Comparison of ENCODE assay signal across 9 cellular contexts in genomic region chr22:36355894-36356293, GRCh38. TPM values are rescaled to one million over a fixed set of nuclear protein-coding genes. Genes with fewer than 3 reads are reported as not detected.
DNase-seq lines count a peak whose midpoint lies in the region; ATAC-seq, FAIRE-seq and TF ChIP-seq lines count a peak whose summit lies in the region.
"Had no signal": no experiment of that assay in that cellular context is flagged by ENCODE, and none has a peak within 500 bp of the region (broad histone marks: within the 10 kb centered on the region; RNA-seq: fewer than 3 reads in every experiment).

No MANE protein-coding gene starts in this region.

- H3K36me3 Mint-ChIP-seq in activated T-cell treated with anti-CD3 and anti-CD28 coated beads, Interleukin-2, amount 50 U/mL, for 4 hours (ENCODE audit: insufficient read depth): peaks cover 24% of the 10 kb centered on the region

- peaks cover 97% of the 10 kb centered on the region for H3K4me1 Mint-ChIP-seq in activated T-cell treated with anti-CD3 and anti-CD28 coated beads, Interleukin-2, amount 50 U/mL, for 4 hours (ENCODE audit: low read depth)

- FAIRE-seq in GM12878 (lab: Jason Lieb, UNC): no peak
- FAIRE-seq in D721Med (lab: Jason Lieb, UNC): no peak

- CTCF ChIA-PET in GM12878 (lab: Yijun Ruan, JAX): interaction anchor here (1.4 kb wide), 1 partner anchor 114 kb away, joined by 3 read pairs; no protein-coding TSS in a partner anchor

- H4K20me1 ChIP-seq in GM12878 (ENCODE audit: control insufficient read depth, insufficient read depth): peaks cover 9% of the 10 kb centered on the region

- peaks cover 55% of the 10 kb centered on the region for H3K4me1 ChIP-seq in GM12878 (ENCODE audit: control insufficient read depth, insufficient read depth, low read length)
- H3K4me1 ChIP-seq in mucosa of stomach (ENCODE audit: control insufficient read depth, insufficient read depth, low read length): peaks cover 87% of the 10 kb centered on the region
- peaks cover 4 to 93% (median 81%) of the 10 kb centered on the region in 4 donors for H3K4me1 ChIP-seq in tibial nerve

- H3K36me3 ChIP-seq in GM12878 (ENCODE audit: control insufficient read depth in 2 of 2, insufficient read depth in 2 of 2, low read length in 1 of 2): peaks cover 13 to 16% of the 10 kb centered on the region in 2 experiments; a peak in 3 of 4 replicates
- no peaks in the 10 kb centered on the region for H3K36me3 ChIP-seq in mucosa of stomach (ENCODE audit: control insufficient read depth, insufficient read depth, low read length)
- peaks cover 0 to 4% (median 0%) of the 10 kb centered on the region in 3 donors for H3K36me3 ChIP-seq in tibial nerve

- no peaks in the 10 kb centered on the region for H3K27me3 ChIP-seq in GM12878 (replicated peaks in 1 of 2; ENCODE audit: control insufficient read depth in 2 of 2, insufficient read depth in 2 of 2, low read length in 1 of 2)
- no peaks in the 10 kb centered on the region for H3K27me3 ChIP-seq in mucosa of stomach (ENCODE audit: control insufficient read depth, insufficient read depth, low read length)
- no peaks in the 10 kb centered on the region for H3K27me3 ChIP-seq in tibial nerve

- TF ChIP-seq POLR2A in GM12878 (IDR thresholded peaks at IDR 0.05; ENCODE audit: low read depth, low read length): no peak
- no peak for TF ChIP-seq POLR2A in tibial nerve (IDR thresholded peaks at IDR 0.05)

- H3K4me2 ChIP-seq in GM12878 (ENCODE audit: control insufficient read depth, insufficient read depth): peak overlapping the region; percentile 86

- H3K4me3 ChIP-seq in GM12878 (no peak overlapping the region), mucosa of stomach (ENCODE audit: low read length) (no peak overlapping the region), tibial nerve (no peak overlapping the region)

- peak overlapping the region; percentile 68 for H3K4me3 Mint-ChIP-seq in activated T-cell treated with anti-CD3 and anti-CD28 coated beads, Interleukin-2, amount 50 U/mL, for 4 hours

- SMC1A ChIA-PET in GM12878 (lab: Charles Lee; ENCODE audit: uncharacterized antibody, unreplicated experiment): interaction anchor here (0.6 to 2.2 kb wide), 6 partner anchors 9 to 138 kb away, joined by 3 to 12 read pairs (median 4); no protein-coding TSS in a partner anchor

- TF ChIP-seq RAD21 in GM12878 (IDR thresholded peaks at IDR 0.05; ENCODE audit: insufficient read depth, low read depth, low read length): no peak

- no peak overlapping the region for H2AFZ ChIP-seq in GM12878 (ENCODE audit: control insufficient read depth, low read depth, low read length)

- H3K9me3 ChIP-seq in GM12878 (replicated peaks; ENCODE audit: control insufficient read depth, insufficient read depth, low read length) (no peaks in the 10 kb centered on the region), mucosa of stomach (ENCODE audit: control insufficient read depth, low read length) (no peaks in the 10 kb centered on the region), tibial nerve (no peaks in the 10 kb centered on the region)

- H3K27me3 Mint-ChIP-seq in activated T-cell treated with anti-CD3 and anti-CD28 coated beads, Interleukin-2, amount 50 U/mL, for 4 hours (ENCODE audit: low read depth): no peaks in the 10 kb centered on the region

- 79% methylated on average over 6 of the region's 6 CpGs for WGBS in GM12878 (ENCODE audit: insufficient coverage, insufficient replicate concordance, low lambda C conversion rate, missing lambda C conversion rate)
- 71 to 85% methylated on average over 6 of the region's 6 CpGs for WGBS in tibial nerve, 2 donors

- no peak overlapping the region for H3K9ac ChIP-seq in GM12878 (ENCODE audit: control insufficient read depth, insufficient read depth, low read length)
- H3K9ac ChIP-seq in mucosa of stomach (ENCODE audit: low read length): peak overlapping the region; percentile 16

- H3K79me2 ChIP-seq in GM12878 (ENCODE audit: control insufficient read depth, insufficient read depth, low read length): peaks cover 91% of the 10 kb centered on the region

- RAD21 ChIA-PET in GM12878 (lab: Charles Lee; ENCODE audit: unreplicated experiment): no interaction called here

- H3K27ac ChIP-seq in GM12878 (ENCODE audit: control insufficient read depth, insufficient read depth) (peak overlapping the region; percentile 71), tibial nerve (peak overlapping the region; percentile 61 to 90 (median 80))

- DNase-seq in activated T-cell treated with anti-CD3 and anti-CD28 coated beads, Interleukin-2, amount 50 U/mL, for 4 hours: no peak
- no peak for DNase-seq in activated T-cell treated with anti-CD3 and anti-CD28 coated beads, Interleukin-2, amount 50 U/mL, for 1 hour
- no peak for DNase-seq in GM12878 (ENCODE audit: low read depth, low spot score)
- no peak for DNase-seq in tibial nerve (ENCODE audit: low spot score in 2 of 2)
- DNase-seq in head of caudate nucleus: no peak
- no peak for DNase-seq in D721Med (ENCODE audit: insufficient read length, low spot score)
- DNase-seq: NCI-H2081 treated with DMSO at 0.1 percent for 48 hours had no signal

- intact Hi-C loops in GM12878 (cut with micrococcal nuclease; ENCODE audit: unreplicated experiment) (no loop called here), head of caudate nucleus (cut with DNase I) (no loop called here)

- H3K9me3 Mint-ChIP-seq in activated T-cell treated with anti-CD3 and anti-CD28 coated beads, Interleukin-2, amount 50 U/mL, for 4 hours: no peaks in the 10 kb centered on the region

- ATAC-seq in activated T-cell treated with anti-CD3 and anti-CD28 coated beads, Interleukin-2, amount 50 U/mL, for 4 hours: no peak
- ATAC-seq in GM12878 (no peak), HG03565 (IDR thresholded peaks at IDR 0.05; ENCODE audit: unreplicated experiment) (no peak)

- POLR2A ChIA-PET in GM12878 (lab: Charles Lee): interaction anchor here (0.6 to 1.3 kb wide), 4 partner anchors 25 to 57 kb away, joined by 4 to 6 read pairs (median 4); no protein-coding TSS in a partner anchor

- BruUV-seq in GM12878 (replicated peaks; lab: Mats Ljungman, UMichigan): no TSS peak

- TF ChIP-seq CTCF in GM12878 (IDR thresholded peaks at IDR 0.05 in 2 of 3, conservative IDR thresholded peaks at IDR 0.05 in 1 of 3; ENCODE audit: control insufficient read depth in 2 of 3, extremely low read depth in 1 of 3, insufficient read depth in 1 of 3, low read depth in 3 of 3, low read length in 3 of 3) (no peak), tibial nerve (IDR thresholded peaks at IDR 0.05) (no peak), D721Med (IDR thresholded peaks at IDR 0.05; ENCODE audit: insufficient read depth, missing control alignments) (no peak)

- TF ChIP-seq EP300 in GM12878 (IDR thresholded peaks at IDR 0.05; ENCODE audit: borderline replicate concordance in 1 of 2, control insufficient read depth in 1 of 2, low read depth in 2 of 2, low read length in 2 of 2) (no peak), tibial nerve (IDR thresholded peaks at IDR 0.05) (no peak)

- in situ Hi-C loops in GM12878 (cut with MboI): no loop called here

TF ChIP-seq in GM12878, 131 proteins besides CTCF, POLR2A, EP300 and RAD21 (continues in another document):
- TF ChIP-seq TBL1XR1 (IDR thresholded peaks at IDR 0.05; ENCODE audit: low read depth, low read length) (no peak), NRF1 (conservative IDR thresholded peaks at IDR 0.05; ENCODE audit: low read depth, low read length) (no peak), LARP7 (IDR thresholded peaks at IDR 0.05) (no peak), RELB (IDR thresholded peaks at IDR 0.05; ENCODE audit: low read depth) (no peak), CREB1 (IDR thresholded peaks at IDR 0.05; ENCODE audit: low read depth) (no peak), ZNF207 (IDR thresholded peaks at IDR 0.05; ENCODE audit: borderline replicate concordance) (no peak), KAT2A (conservative IDR thresholded peaks at IDR 0.05; ENCODE audit: control insufficient read depth, low read depth, low read length) (no peak)

RNA-seq across cellular contexts. Expression of gene MYH9, which starts 31.9 kb away (rescaled TPM):
- 100 to 1,000 TPM; 673 to 753 (median 716) TPM for total RNA-seq in activated T-cell treated with anti-CD3 and anti-CD28 coated beads, Interleukin-2, amount 50 U/mL, for 4 hours
- total RNA-seq in GM12878 (2013; cell fraction: nucleolus; rRNA removed): 209 and 215 TPM in 2 replicates
- total RNA-seq in GM12878 (2014; rRNA removed) (185 and 216 TPM in 2 replicates), GM12878 (2014; rRNA removed; fragmentation: Illumina TruSeq; extraction: Trizol) (82.8 and 83.1 TPM in 2 replicates), GM12878 (2021) (497 and 525 TPM in 2 replicates), tibial nerve (100 to 1,000 TPM; 361 to 406 (median 386) TPM)
- polyA plus RNA-seq in GM12878 (2011; ENCODE audit: low read depth): 79.9 TPM
- polyA plus RNA-seq in GM12878 (2011; rRNA removed) (42.4 and 98.6 TPM in 2 replicates), GM12878 (2014; fragmentation: Illumina TruSeq; extraction: Trizol) (123 and 125 TPM in 2 replicates), GM12878 (2014; fragmentation: Nextera tagmentation; extraction: Ambion mirVana) (1 to 10 TPM; 5.1 to 8.1 TPM), GM12878 (2014; rRNA removed) (165 and 198 TPM in 2 replicates), GM12878 (2016; fragmentation: Nextera tagmentation; extraction: Ambion mirVana) (100 to 1,000 TPM; 228 to 236 TPM)
- 51.0 and 59.8 TPM in 2 replicates for polyA plus RNA-seq in GM12878 (2011; cell fraction: cytosol; rRNA removed)
- 91.7 and 127 TPM in 2 replicates for polyA plus RNA-seq in GM12878 (2011; cell fraction: nucleus; rRNA removed)
- 154 and 166 TPM in 2 replicates for polyA plus RNA-seq in GM12878 (2012)
- polyA minus RNA-seq in GM12878 (2011; rRNA and poly(A)+ RNA removed): 168 and 298 TPM in 2 replicates
- polyA minus RNA-seq in GM12878 (2011; cell fraction: cytosol; rRNA and poly(A)+ RNA removed): 91.7 and 100 TPM in 2 replicates
- 54.6 and 83.0 TPM in 2 replicates for polyA minus RNA-seq in GM12878 (2011; cell fraction: nucleus; rRNA and poly(A)+ RNA removed)
